In the genomic region with DNA sequence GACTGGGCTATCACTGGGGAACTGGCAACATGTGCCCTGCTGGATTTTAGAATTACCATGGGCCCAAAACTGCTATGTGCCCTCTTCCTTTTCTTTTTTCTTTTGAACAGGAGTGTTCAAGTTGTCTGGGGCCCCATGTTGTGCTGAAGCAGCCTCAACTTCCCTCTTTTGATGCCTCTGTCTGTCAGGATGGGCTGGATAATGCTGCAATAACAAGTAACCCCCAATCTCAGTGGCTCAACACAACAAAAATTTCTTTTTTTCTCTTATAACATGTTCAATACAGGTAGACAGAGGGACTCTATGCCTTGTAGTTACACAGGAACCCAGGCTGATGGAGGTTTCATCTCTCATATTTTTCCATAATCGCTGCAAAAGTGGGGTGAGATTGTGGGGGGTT, we compare ENCODE assay signal across 29 cellular contexts.
"Had no signal": no experiment of that assay in that cellular context is flagged by ENCODE, and none has a peak within 500 bp of the region (broad histone marks: within the 10 kb centered on the region; RNA-seq: fewer than 3 reads in every experiment).

No MANE protein-coding gene starts in this region.

- H3K4me1 ChIP-seq: stomach, suprapubic skin, testis, tibial artery, tibial nerve, transverse colon, upper lobe of left lung, upper lobe of right lung, uterus, vagina had no signal

- DNase-seq: stimulated activated CD4-positive, alpha-beta T cell treated with anti-CD3 and anti-CD28 coated beads, Interleukin-2, amount 100 ng/mL, for 48 hours; stimulated activated CD4-positive, alpha-beta T cell treated with anti-CD3 and anti-CD28 coated beads, Interleukin-4, amount 100 ng/mL, for 1 hour; stimulated activated CD4-positive, alpha-beta T cell treated with anti-CD3 and anti-CD28 coated beads, Interleukin-4, amount 100 ng/mL, for 24 hours; stimulated activated CD4-positive, alpha-beta T cell treated with anti-CD3 and anti-CD28 coated beads, Interleukin-4, amount 100 ng/mL, for 4 hours; stimulated activated CD8-positive, alpha-beta memory T cell treated with anti-CD3 and anti-CD28 coated beads, Interleukin-4, amount 100 ng/mL, for 48 hours; stimulated activated naive B cell treated with anti-CD40 and anti-IgM and Interleukin-4, amounts not matched to agents 10 μg/mL and 1 μg/mL and 100 μg/mL, for 72 hours; stimulated activated naive CD4-positive, alpha-beta T cell; stimulated activated naive CD4-positive, alpha-beta T cell treated with Interleukin-2 at 50 U/mL for 16 hours; stimulated activated naive CD8-positive, alpha-beta T cell treated with anti-CD3 and anti-CD28 coated beads, Interleukin-15, amount 100 ng/mL, for 72 hours; stimulated activated naive CD8-positive, alpha-beta T cell treated with anti-CD3 and anti-CD28 coated beads, Interleukin-15, Interleukin-2, amounts not matched to agents 100 U/mL and 50 U/mL, for 24 hours; stomach; substantia nigra; testis; thyroid gland; tibial artery; trophoblast cell; upper lobe of left lung; upper lobe of right lung; uterus had no signal

- H3K9me3 ChIP-seq: stomach, suprapubic skin, testis, thoracic aorta, thyroid gland, tibial artery, tibial nerve, transverse colon, upper lobe of left lung, upper lobe of right lung, uterus, vagina had no signal

- H3K36me3 Mint-ChIP-seq: stimulated activated effector memory CD8-positive, alpha-beta T cell treated with anti-CD3 and anti-CD28 coated beads, Interleukin-12 subunit alpha, Interleukin-12 subunit beta, amount 100 ng/mL, for 72 hours; stimulated activated memory B cell treated with anti-CD40 and anti-IgM and Interleukin-4, amounts not matched to agents 10 μg/mL and 1 μg/mL and 100 μg/mL, for 72 hours; type B pancreatic cell had no signal

- ATAC-seq: stimulated activated effector memory CD8-positive, alpha-beta T cell treated with anti-CD3 and anti-CD28 coated beads, Interleukin-12 subunit alpha, Interleukin-12 subunit beta, amount 100 ng/mL, for 72 hours; stimulated activated memory B cell treated with anti-CD40 and anti-IgM and Interleukin-4, amounts not matched to agents 10 μg/mL and 1 μg/mL and 100 μg/mL, for 72 hours; stimulated activated naive B cell treated with anti-CD40 and anti-IgM and Interleukin-4, amounts not matched to agents 10 μg/mL and 1 μg/mL and 100 μg/mL, for 72 hours; stimulated activated naive CD8-positive, alpha-beta T cell treated with anti-CD3 and anti-CD28 coated beads, Interleukin-15, amount 100 ng/mL, for 72 hours; stimulated activated naive CD8-positive, alpha-beta T cell treated with anti-CD3 and anti-CD28 coated beads, Interleukin-15, Interleukin-2, amounts not matched to agents 100 U/mL and 50 U/mL, for 24 hours; upper lobe of right lung had no signal

- H3K27ac ChIP-seq: stomach, suprapubic skin, testis, thoracic aorta, thyroid gland, tibial artery, tibial nerve, transverse colon, upper lobe of left lung, upper lobe of right lung, uterus, vagina had no signal

- H3K4me3 ChIP-seq: stomach, suprapubic skin, testis, thoracic aorta, thyroid gland, tibial artery, tibial nerve, transverse colon, upper lobe of left lung, upper lobe of right lung, uterus, vagina had no signal

- FAIRE-seq: urothelium cell line had no signal

- H3K4me3 Mint-ChIP-seq: stimulated activated effector memory CD8-positive, alpha-beta T cell treated with anti-CD3 and anti-CD28 coated beads, Interleukin-12 subunit alpha, Interleukin-12 subunit beta, amount 100 ng/mL, for 72 hours; stimulated activated memory B cell treated with anti-CD40 and anti-IgM and Interleukin-4, amounts not matched to agents 10 μg/mL and 1 μg/mL and 100 μg/mL, for 72 hours; stimulated activated naive B cell treated with anti-CD40 and anti-IgM and Interleukin-4, amounts not matched to agents 10 μg/mL and 1 μg/mL and 100 μg/mL, for 72 hours; stimulated activated naive CD8-positive, alpha-beta T cell treated with anti-CD3 and anti-CD28 coated beads, Interleukin-15, amount 100 ng/mL, for 72 hours; stimulated activated naive CD8-positive, alpha-beta T cell treated with anti-CD3 and anti-CD28 coated beads, Interleukin-15, Interleukin-2, amounts not matched to agents 100 ng/mL and 50 ng/mL, for 24 hours; type B pancreatic cell had no signal

- H3K27me3 ChIP-seq: stomach, testis, thyroid gland, tibial nerve, transverse colon, upper lobe of left lung, upper lobe of right lung, uterus, vagina had no signal

- H3K9me3 Mint-ChIP-seq: stimulated activated effector memory CD8-positive, alpha-beta T cell treated with anti-CD3 and anti-CD28 coated beads, Interleukin-12 subunit alpha, Interleukin-12 subunit beta, amount 100 ng/mL, for 72 hours; stimulated activated memory B cell treated with anti-CD40 and anti-IgM and Interleukin-4, amounts not matched to agents 10 μg/mL and 1 μg/mL and 100 μg/mL, for 72 hours; stimulated activated naive CD8-positive, alpha-beta T cell treated with anti-CD3 and anti-CD28 coated beads, Interleukin-15, amount 100 ng/mL, for 72 hours; stimulated activated naive CD8-positive, alpha-beta T cell treated with anti-CD3 and anti-CD28 coated beads, Interleukin-15, Interleukin-2, amounts not matched to agents 100 ng/mL and 50 ng/mL, for 24 hours; type B pancreatic cell had no signal

- H3K4me1 Mint-ChIP-seq: stimulated activated memory B cell treated with anti-CD40 and anti-IgM and Interleukin-4, amounts not matched to agents 10 μg/mL and 1 μg/mL and 100 μg/mL, for 72 hours; stimulated activated naive B cell treated with anti-CD40 and anti-IgM and Interleukin-4, amounts not matched to agents 10 μg/mL and 1 μg/mL and 100 μg/mL, for 72 hours had no signal

- H3K27ac Mint-ChIP-seq: stimulated activated effector memory CD8-positive, alpha-beta T cell treated with anti-CD3 and anti-CD28 coated beads, Interleukin-12 subunit alpha, Interleukin-12 subunit beta, amount 100 ng/mL, for 72 hours; stimulated activated memory B cell treated with anti-CD40 and anti-IgM and Interleukin-4, amounts not matched to agents 10 μg/mL and 1 μg/mL and 100 μg/mL, for 72 hours; stimulated activated naive B cell treated with anti-CD40 and anti-IgM and Interleukin-4, amounts not matched to agents 10 μg/mL and 1 μg/mL and 100 μg/mL, for 72 hours; stimulated activated naive CD8-positive, alpha-beta T cell treated with anti-CD3 and anti-CD28 coated beads, Interleukin-15, amount 100 ng/mL, for 72 hours; stimulated activated naive CD8-positive, alpha-beta T cell treated with anti-CD3 and anti-CD28 coated beads, Interleukin-15, Interleukin-2, amounts not matched to agents 100 ng/mL and 50 ng/mL, for 24 hours; type B pancreatic cell had no signal

- H3K36me3 ChIP-seq: stomach, suprapubic skin, thoracic aorta, thyroid gland, tibial artery, tibial nerve, transverse colon, upper lobe of left lung, upper lobe of right lung, uterus, vagina had no signal

- H3K27me3 Mint-ChIP-seq: stimulated activated naive CD8-positive, alpha-beta T cell treated with anti-CD3 and anti-CD28 coated beads, Interleukin-15, amount 100 ng/mL, for 72 hours; stimulated activated naive CD8-positive, alpha-beta T cell treated with anti-CD3 and anti-CD28 coated beads, Interleukin-15, Interleukin-2, amounts not matched to agents 100 ng/mL and 50 ng/mL, for 24 hours had no signal
